In the genomic region with DNA sequence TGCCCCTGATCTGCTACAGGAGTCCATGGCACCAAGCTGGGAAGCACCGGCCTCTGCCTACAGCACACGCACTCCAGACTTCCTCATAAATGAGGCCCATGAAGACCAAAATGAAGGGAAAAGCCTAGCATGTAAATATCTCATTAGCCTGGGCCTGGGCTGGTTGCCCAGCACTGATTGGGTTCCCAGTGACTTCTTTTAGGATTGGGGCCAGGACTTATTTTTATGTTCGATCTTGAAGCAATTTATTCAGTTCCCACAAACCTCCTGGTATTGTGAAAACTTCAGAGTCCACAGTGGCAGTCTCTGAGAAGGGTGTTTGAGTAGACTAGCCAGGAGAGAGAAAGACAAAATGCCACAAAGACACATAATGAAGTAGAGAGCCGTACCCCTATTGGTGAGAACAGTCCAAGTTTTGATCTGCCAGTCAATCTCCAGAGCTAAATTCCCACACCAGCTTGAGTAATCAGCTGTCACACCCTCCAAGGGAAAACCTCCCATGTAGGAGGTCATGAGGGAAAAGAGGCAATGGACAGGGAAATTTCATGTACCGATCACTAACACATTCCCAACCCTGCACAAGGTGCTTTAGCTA, we compare ENCODE assay signal across 11 cellular contexts.
DNase-seq lines count a peak whose midpoint lies in the region; ATAC-seq and TF ChIP-seq lines count a peak whose summit lies in the region.
"Had no signal": no experiment of that assay in that cellular context is flagged by ENCODE, and none has a peak within 500 bp of the region (broad histone marks: within the 10 kb centered on the region; RNA-seq: fewer than 3 reads in every experiment).

No MANE protein-coding gene starts in this region.

- H3K4me1 Mint-ChIP-seq in stimulated activated naive CD8-positive, alpha-beta T cell treated with anti-CD3 and anti-CD28 coated beads, Interleukin-15, amount 100 ng/mL, for 72 hours: peaks cover 21% of the 10 kb centered on the region

- H3K27me3 Mint-ChIP-seq in stimulated activated naive CD8-positive, alpha-beta T cell treated with anti-CD3 and anti-CD28 coated beads, Interleukin-15, amount 100 ng/mL, for 72 hours: no peaks in the 10 kb centered on the region

- H3K4me3 Mint-ChIP-seq in stimulated activated naive CD8-positive, alpha-beta T cell treated with anti-CD3 and anti-CD28 coated beads, Interleukin-15, amount 100 ng/mL, for 72 hours: no peak overlapping the region

- no peak for TF ChIP-seq POLR2A in testis (IDR thresholded peaks at IDR 0.05)

- no peak overlapping the region for H3K4me3 ChIP-seq in ascending aorta
- no peak overlapping the region for H3K4me3 ChIP-seq in left ventricle myocardium inferior
- no peak overlapping the region for H3K4me3 ChIP-seq in testis
- H3K4me3 ChIP-seq: dorsolateral prefrontal cortex, lower lobe of right lung had no signal

- H3K27ac ChIP-seq in ascending aorta (peak overlapping the region; percentile 0 to 28), left ventricle myocardium inferior (replicated peaks) (peak overlapping the region; percentile 50), testis (no peak overlapping the region)
- H3K27ac ChIP-seq: lower lobe of right lung had no signal

- no peaks in the 10 kb centered on the region for H3K9me3 Mint-ChIP-seq in stimulated activated naive CD8-positive, alpha-beta T cell treated with anti-CD3 and anti-CD28 coated beads, Interleukin-15, amount 100 ng/mL, for 72 hours

- H3K27ac Mint-ChIP-seq in stimulated activated naive CD8-positive, alpha-beta T cell treated with anti-CD3 and anti-CD28 coated beads, Interleukin-15, amount 100 ng/mL, for 72 hours: no peak overlapping the region

- ATAC-seq in stimulated activated naive CD8-positive, alpha-beta T cell treated with anti-CD3 and anti-CD28 coated beads, Interleukin-15, amount 100 ng/mL, for 72 hours: no peak

- WGBS in testis, 2 donors: 78 to 84% methylated on average over 5 of the region's 5 CpGs

- H3K27me3 ChIP-seq in ascending aorta: no peaks in the 10 kb centered on the region
- no peaks in the 10 kb centered on the region for H3K27me3 ChIP-seq in left ventricle myocardium inferior (ENCODE audit: low read depth)
- no peaks in the 10 kb centered on the region for H3K27me3 ChIP-seq in testis
- H3K27me3 ChIP-seq: dorsolateral prefrontal cortex had no signal

- no peaks in the 10 kb centered on the region for H3K36me3 ChIP-seq in ascending aorta
- H3K36me3 ChIP-seq in left ventricle myocardium inferior: no peaks in the 10 kb centered on the region
- H3K36me3 ChIP-seq in testis (ENCODE audit: low read depth, missing control alignments): no peaks in the 10 kb centered on the region
- H3K36me3 ChIP-seq: lower lobe of right lung had no signal

- TF ChIP-seq CTCF in ascending aorta (IDR thresholded peaks at IDR 0.05) (no peak), left ventricle myocardium inferior (IDR thresholded peaks at IDR 0.05; ENCODE audit: borderline replicate concordance) (no peak), testis (IDR thresholded peaks at IDR 0.05) (no peak)

- H3K4me1 ChIP-seq in ascending aorta: peaks cover 3 to 5% of the 10 kb centered on the region in 2 donors
- H3K4me1 ChIP-seq in left ventricle myocardium inferior: peaks cover 37% of the 10 kb centered on the region
- H3K4me1 ChIP-seq in testis: no peaks in the 10 kb centered on the region

- peak; percentile 41 for DNase-seq in DMS53 (lab: John Stamatoyannopoulos, UW)
- DNase-seq in DMS53 treated with DMSO at 0.1 percent for 48 hours (lab: John Stamatoyannopoulos, UW; ENCODE audit: unreplicated experiment): no peak
- no peak for DNase-seq in ascending aorta (ENCODE audit: low spot score in 2 of 2)
- DNase-seq in left ventricle myocardium inferior: no peak
- DNase-seq in testis: peak; percentile 41
- no peak for DNase-seq in NCI-H1417 (lab: John Stamatoyannopoulos, UW)
- no peak for DNase-seq in stimulated activated naive CD8-positive, alpha-beta T cell treated with anti-CD3 and anti-CD28 coated beads, Interleukin-15, amount 100 ng/mL, for 72 hours
- no peak for DNase-seq in NCI-H748 treated with DMSO at 0.1 percent for 48 hours (lab: John Stamatoyannopoulos, UW)
- DNase-seq: lower lobe of right lung; stimulated activated CD4-positive, alpha-beta T cell treated with anti-CD3 and anti-CD28 coated beads, Interleukin-4, amount 100 ng/mL, for 1 hour had no signal

- intact Hi-C loops in ascending aorta (cut with DNase I): no loop called here
- intact Hi-C loops in left ventricle myocardium inferior (cut with micrococcal nuclease): no loop called here
- intact Hi-C loops in testis (cut with DNase I; ENCODE audit: low total_unique reads): no loop called here

- H3K9me3 ChIP-seq in ascending aorta (no peaks in the 10 kb centered on the region), left ventricle myocardium inferior (replicated peaks) (no peaks in the 10 kb centered on the region), testis (no peaks in the 10 kb centered on the region)
- H3K9me3 ChIP-seq: lower lobe of right lung had no signal

Comparison
In these comparisons a context has a peak if more than half of its experiments do, and no peak if none do; other contexts are left out.
1. DNase-seq: peak in DMS53 (single experiment) and testis (single experiment); none in DMS53 treated with DMSO at 0.1 percent for 48 hours (single experiment), ascending aorta (0 of 2), left ventricle myocardium inferior (single experiment), NCI-H1417 (0 of 3), stimulated activated naive CD8-positive, alpha-beta T cell treated with anti-CD3 and anti-CD28 coated beads, Interleukin-15, amount 100 ng/mL, for 72 hours (0 of 2) and NCI-H748 treated with DMSO at 0.1 percent for 48 hours (single experiment).
2. H3K27ac ChIP-seq: peak in ascending aorta (2 of 2) and left ventricle myocardium inferior (single experiment); none in testis (0 of 2).